ENCODE assay signal across 8 cellular contexts in the genomic region with DNA sequence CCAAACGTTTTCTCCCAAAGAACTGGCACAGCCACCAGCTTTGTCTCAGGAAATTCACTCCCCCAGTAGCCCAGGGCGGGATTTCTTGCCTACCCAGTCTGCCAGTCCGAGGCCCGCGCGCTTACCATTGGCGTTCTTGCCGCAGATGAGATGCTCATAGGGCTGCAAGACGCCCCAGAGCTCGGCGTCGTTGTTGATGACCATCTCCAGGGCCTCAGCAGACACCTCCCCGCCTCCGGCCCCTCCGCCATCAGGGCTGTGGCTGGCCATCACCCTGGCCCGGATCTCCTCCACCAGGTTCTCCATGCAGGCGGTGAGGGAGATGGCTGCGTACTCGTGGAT. TPM values are rescaled to one million over a fixed set of nuclear protein-coding genes. Genes with fewer than 3 reads are reported as not detected.
DNase-seq lines count a peak whose midpoint lies in the region; ATAC-seq, FAIRE-seq and TF ChIP-seq lines count a peak whose summit lies in the region.

No MANE protein-coding gene starts in this region.

- H4K20me1 ChIP-seq in Karpas-422 (ENCODE audit: insufficient read depth, low read depth, low read length) = peaks cover 15% of the 10 kb centered on the region; the same call in 1 of the 2 replicates

- no peaks in the 10 kb centered on the region for H3K9me2 ChIP-seq in Karpas-422 (replicated peaks; ENCODE audit: insufficient read depth, low read length)

- H2AFZ ChIP-seq in Karpas-422 (ENCODE audit: low read length) = no peak overlapping the region

- intact Hi-C loops in activated T-helper 1 cell treated with anti-CD3 and anti-CD28 coated beads, Interleukin-12 subunit alpha, Interleukin-12 subunit beta, Interleukin-2, Interleukin-4 antibody, amounts not matched to agents 30 ng/mL and 10 ng/mL and 1 ng/mL, durations not matched to agents 14 hours and 24 hours and 36 hours (cut with micrococcal nuclease) = loop anchor here (2.0 to 5.0 kb wide), 2 partner anchors 18 to 654 kb away; a partner anchor contains a TSS
- intact Hi-C loops in right cardiac atrium (cut with DNase I) = loop anchor here in 3 of 4 donors (5.0 to 10.0 kb wide), 3 partner anchors 44 to 359 kb away; no protein-coding TSS in a partner anchor

- H3K4me2 ChIP-seq in Karpas-422 (ENCODE audit: low read depth, low read length, poor library complexity, severe bottlenecking) = no peak overlapping the region

- H3K27ac ChIP-seq in right cardiac atrium (ENCODE audit: low read length) (no peak overlapping the region), skeletal muscle tissue (ENCODE audit: low read depth, low read length) (no peak overlapping the region), Karpas-422 (ENCODE audit: low read length) (no peak overlapping the region)

- H3K36me3 Mint-ChIP-seq in HFFc6 (ENCODE audit: low read depth) = no peaks in the 10 kb centered on the region
- peaks cover 17% of the 10 kb centered on the region for H3K36me3 Mint-ChIP-seq in activated T-helper 1 cell treated with anti-CD3 and anti-CD28 coated beads, Interleukin-12 subunit alpha, Interleukin-12 subunit beta, Interleukin-2, Interleukin-4 antibody, amounts not matched to agents 30 ng/mL and 10 ng/mL and 1 ng/mL, durations not matched to agents 14 hours and 24 hours and 36 hours (ENCODE audit: low read depth)

- H3K4me1 Mint-ChIP-seq in HFFc6 (ENCODE audit: low read depth) = peaks cover 35% of the 10 kb centered on the region
- H3K4me1 Mint-ChIP-seq in activated T-helper 1 cell treated with anti-CD3 and anti-CD28 coated beads, Interleukin-12 subunit alpha, Interleukin-12 subunit beta, Interleukin-2, Interleukin-4 antibody, amounts not matched to agents 30 ng/mL and 10 ng/mL and 1 ng/mL, durations not matched to agents 14 hours and 24 hours and 36 hours (ENCODE audit: low read depth) = peaks cover 45% of the 10 kb centered on the region

- H3K79me2 ChIP-seq in Karpas-422 (ENCODE audit: low read length) = no peaks in the 10 kb centered on the region

- WGBS in right cardiac atrium = 3% methylated on average over 19 of the region's 19 CpGs

- peak; percentile 38 for DNase-seq in ACHN
- peak; percentile 28 for DNase-seq in HFFc6
- no peak for DNase-seq in activated T-helper 1 cell treated with anti-CD3 and anti-CD28 coated beads, Interleukin-12 subunit alpha, Interleukin-12 subunit beta, Interleukin-2, Interleukin-4 antibody, amounts not matched to agents 30 ng/mL and 10 ng/mL and 1 ng/mL, durations not matched to agents 14 hours and 24 hours and 36 hours (ENCODE audit: low spot score)
- DNase-seq in right cardiac atrium = peak in 2 of 3 donors; percentile 35 to 65
- no peak for DNase-seq in globus pallidus (ENCODE audit: low spot score)
- no peak for DNase-seq in GM19239 (ENCODE audit: insufficient read length, low spot score)
- DNase-seq in Karpas-422 = no peak

- H3K4me3 ChIP-seq in right cardiac atrium (ENCODE audit: low read length) (peak overlapping the region; percentile 61), skeletal muscle tissue (ENCODE audit: low read length in 3 of 3) (peak overlapping the region; percentile 69 to 85 (median 82)), Karpas-422 (ENCODE audit: low read length) (no peak overlapping the region)

- H3K9ac ChIP-seq in skeletal muscle tissue (ENCODE audit: low read depth in 1 of 3, low read length in 3 of 3) (peak overlapping the region; percentile 15 to 85 (median 72)), Karpas-422 (ENCODE audit: low read length) (no peak overlapping the region)

- TF ChIP-seq CTCF in HFFc6 (IDR thresholded peaks at IDR 0.05) = no peak

- H3K27ac Mint-ChIP-seq in HFFc6 = no peak overlapping the region
- H3K27ac Mint-ChIP-seq in activated T-helper 1 cell treated with anti-CD3 and anti-CD28 coated beads, Interleukin-12 subunit alpha, Interleukin-12 subunit beta, Interleukin-2, Interleukin-4 antibody, amounts not matched to agents 30 ng/mL and 10 ng/mL and 1 ng/mL, durations not matched to agents 14 hours and 24 hours and 36 hours = no peak overlapping the region

- ATAC-seq in right cardiac atrium = no peak

- no peaks in the 10 kb centered on the region for H3K27me3 ChIP-seq in right cardiac atrium (ENCODE audit: control insufficient read depth, insufficient read depth)
- no peaks in the 10 kb centered on the region for H3K27me3 ChIP-seq in skeletal muscle tissue (ENCODE audit: control insufficient read depth in 3 of 3, insufficient read depth in 3 of 3, low read length in 3 of 3)
- H3K27me3 ChIP-seq in Karpas-422 (ENCODE audit: low read length) = no peaks in the 10 kb centered on the region

- H3K4me1 ChIP-seq in right cardiac atrium (ENCODE audit: control insufficient read depth, insufficient read depth, low read length) (peaks cover 9% of the 10 kb centered on the region), skeletal muscle tissue (ENCODE audit: control insufficient read depth in 3 of 3, insufficient read depth in 3 of 3, low read length in 3 of 3) (peaks cover 35 to 41% (median 40%) of the 10 kb centered on the region in 3 donors), Karpas-422 (ENCODE audit: low read length) (peaks cover 15% of the 10 kb centered on the region)

- H3K4me3 Mint-ChIP-seq in HFFc6 = peak overlapping the region; percentile 80
- peak overlapping the region; percentile 87 for H3K4me3 Mint-ChIP-seq in activated T-helper 1 cell treated with anti-CD3 and anti-CD28 coated beads, Interleukin-12 subunit alpha, Interleukin-12 subunit beta, Interleukin-2, Interleukin-4 antibody, amounts not matched to agents 30 ng/mL and 10 ng/mL and 1 ng/mL, durations not matched to agents 14 hours and 24 hours and 36 hours

- no peaks in the 10 kb centered on the region for H3K9me3 Mint-ChIP-seq in HFFc6
- H3K9me3 Mint-ChIP-seq in activated T-helper 1 cell treated with anti-CD3 and anti-CD28 coated beads, Interleukin-12 subunit alpha, Interleukin-12 subunit beta, Interleukin-2, Interleukin-4 antibody, amounts not matched to agents 30 ng/mL and 10 ng/mL and 1 ng/mL, durations not matched to agents 14 hours and 24 hours and 36 hours = no peaks in the 10 kb centered on the region

- in situ Hi-C loops in ACHN (cut with HindIII; ENCODE audit: low pct_ligation_motif_present, low pct_unique_long_range_greater_than_20kb, low sequenced_read_pairs) = no loop called here

- no peak for FAIRE-seq in GM19239 (lab: Jason Lieb, UNC)

- no peaks in the 10 kb centered on the region for H3K9me3 ChIP-seq in right cardiac atrium (ENCODE audit: control insufficient read depth, low read length)
- no peaks in the 10 kb centered on the region for H3K9me3 ChIP-seq in skeletal muscle tissue (ENCODE audit: control insufficient read depth in 3 of 3, low read length in 3 of 3)
- no peaks in the 10 kb centered on the region for H3K9me3 ChIP-seq in Karpas-422 (ENCODE audit: low read length)

- H3K36me3 ChIP-seq in skeletal muscle tissue (ENCODE audit: control insufficient read depth in 3 of 3, insufficient read depth in 3 of 3, low read length in 3 of 3) (no peaks in the 10 kb centered on the region), Karpas-422 (ENCODE audit: insufficient read depth, low read length) (no peaks in the 10 kb centered on the region)

- peaks cover 8% of the 10 kb centered on the region for H3K27me3 Mint-ChIP-seq in HFFc6 (ENCODE audit: insufficient read depth)
- peaks cover 23% of the 10 kb centered on the region for H3K27me3 Mint-ChIP-seq in activated T-helper 1 cell treated with anti-CD3 and anti-CD28 coated beads, Interleukin-12 subunit alpha, Interleukin-12 subunit beta, Interleukin-2, Interleukin-4 antibody, amounts not matched to agents 30 ng/mL and 10 ng/mL and 1 ng/mL, durations not matched to agents 14 hours and 24 hours and 36 hours (ENCODE audit: insufficient read depth)

RNA-seq across cellular contexts. Expression of a gene that starts 1.3 kb away (rescaled TPM):
- total RNA-seq in HFFc6 (2021; fragmentation: NEBNext Ultra II Directional; extraction: Animal tissue kit (Norgen Biotek cat#: 25700)) = 1 to 10 TPM; 2.5 to 3.6 (median 2.8) TPM
- total RNA-seq in activated T-helper 1 cell treated with anti-CD3 and anti-CD28 coated beads, Interleukin-12 subunit alpha, Interleukin-12 subunit beta, Interleukin-2, Interleukin-4 antibody, amounts not matched to agents 30 ng/mL and 10 ng/mL and 1 ng/mL, durations not matched to agents 14 hours and 24 hours and 36 hours = 14.1 and 14.5 TPM in 2 replicates
- total RNA-seq in right cardiac atrium (10 to 100 TPM in 3 of 4 donors, 1 to 10 TPM in 1; 8.5 to 14.1 (median 12.4) TPM), skeletal muscle tissue (6.3 TPM)
- polyA plus RNA-seq in right cardiac atrium = 3.7 TPM
- total RNA-seq in Karpas-422 (2014; rRNA removed; shearing (Covaris generic); ENCODE audit: low replicate concordance) = not detected in 2 replicates

Comparison
In these comparisons a context has a peak if more than half of its experiments do, and no peak if none do; other contexts are left out.
1. DNase-seq: peak in ACHN (single experiment), HFFc6 (single experiment) and right cardiac atrium (2 of 3); none in activated T-helper 1 cell treated with anti-CD3 and anti-CD28 coated beads, Interleukin-12 subunit alpha, Interleukin-12 subunit beta, Interleukin-2, Interleukin-4 antibody, amounts not matched to agents 30 ng/mL and 10 ng/mL and 1 ng/mL, durations not matched to agents 14 hours and 24 hours and 36 hours (single experiment), globus pallidus (single experiment), GM19239 (single experiment) and Karpas-422 (single experiment).